Comparison of ENCODE assay signal across 34 cellular contexts in the genomic region with DNA sequence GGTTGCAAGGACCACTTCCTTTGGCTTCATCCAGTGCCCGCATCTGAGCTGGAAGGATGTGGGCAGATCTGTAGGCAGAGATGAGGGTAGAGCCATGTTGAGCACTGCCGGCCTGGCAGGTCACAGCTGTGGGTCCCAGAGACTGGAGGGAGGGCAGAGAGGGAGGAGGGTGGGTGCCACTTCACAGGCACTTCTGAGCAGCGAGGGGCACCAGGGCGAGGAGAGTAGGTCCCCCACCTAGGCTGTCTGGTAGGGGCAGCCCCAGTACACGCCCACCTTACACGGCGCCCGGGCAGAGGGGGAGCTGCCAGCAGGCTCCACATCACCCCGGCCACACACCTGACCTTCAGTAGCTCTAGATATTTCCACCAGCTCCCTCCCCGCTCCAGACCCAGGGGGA.
"Had no signal": no experiment of that assay in that cellular context is flagged by ENCODE, and none has a peak within 500 bp of the region (broad histone marks: within the 10 kb centered on the region; RNA-seq: fewer than 3 reads in every experiment).

No MANE protein-coding gene starts in this region.

- H3K4me1 ChIP-seq: ascending aorta, breast epithelium had no signal

- H3K9me3 Mint-ChIP-seq: activated CD4-positive, alpha-beta memory T cell treated with anti-CD3 and anti-CD28 coated beads, Interleukin-2, amount 10 ng/mL, durations not matched to agents 7 days and 5 days; activated CD4-positive, alpha-beta T cell treated with anti-CD3 and anti-CD28 coated beads, Interleukin-2, amount 10 ng/mL, durations not matched to agents 7 days and 5 days; activated naive CD4-positive, alpha-beta T cell treated with anti-CD3 and anti-CD28 coated beads, Interleukin-2, amount 10 ng/mL, durations not matched to agents 7 days and 5 days; activated naive CD4-positive, alpha-beta T cell treated with anti-CD3 and anti-CD28 coated beads, Interleukin-2, amount 50 U/mL, for 72 hours; activated naive CD8-positive, alpha-beta T cell treated with anti-CD3 and anti-CD28 coated beads, Interleukin-2, amount 10 ng/mL, durations not matched to agents 7 days and 5 days; activated T-cell treated with anti-CD3 and anti-CD28 coated beads, Interleukin-2, amount 50 U/mL, for 24 hours; activated T-cell treated with anti-CD3 and anti-CD28 coated beads, Interleukin-2, amount 50 U/mL, for 72 hours; central memory CD8-positive, alpha-beta T cell; T-helper 2 cell treated with Interferon-gamma antibody and Interleukin-4, amounts not matched to agents 5 μg/mL and 100 μg/mL, for 36 hours; WTC11 had no signal

- DNase-seq: activated CD4-positive, alpha-beta memory T cell treated with anti-CD3 and anti-CD28 coated beads, Interleukin-2, amount 10 ng/mL, durations not matched to agents 7 days and 5 days; activated CD4-positive, alpha-beta T cell treated with anti-CD3 and anti-CD28 coated beads for 1 hour; activated CD4-positive, alpha-beta T cell treated with anti-CD3 and anti-CD28 coated beads for 4 hours; activated CD4-positive, alpha-beta T cell treated with anti-CD3 and anti-CD28 coated beads, Interleukin-2, amount 10 ng/mL, durations not matched to agents 7 days and 5 days; activated CD4-positive, alpha-beta T cell treated with anti-CD3 and anti-CD28 coated beads, Interleukin-2, amount 50 U/mL, for 4 hours; activated CD8-positive, alpha-beta memory T cell treated with anti-CD3 and anti-CD28 coated beads, Interleukin-2, amount 50 U/mL, for 48 hours; activated gamma-delta T cell; activated naive CD4-positive, alpha-beta T cell; activated naive CD4-positive, alpha-beta T cell treated with anti-CD3 and anti-CD28 coated beads, Interleukin-2, amount 10 ng/mL, durations not matched to agents 7 days and 5 days; activated naive CD8-positive, alpha-beta T cell treated with anti-CD3 and anti-CD28 coated beads, Interleukin-2, amount 10 ng/mL, durations not matched to agents 7 days and 5 days; activated T-cell treated with anti-CD3 and anti-CD28 coated beads for 4 hours; activated T-cell treated with anti-CD3 and anti-CD28 coated beads, Interleukin-2, amount 50 U/mL, for 24 hours; activated T-cell treated with anti-CD3 and anti-CD28 coated beads, Interleukin-2, amount 50 U/mL, for 72 hours; cortex of kidney; dermis blood vessel endothelial cell; effector CD4-positive, alpha-beta T cell; effector memory CD8-positive, alpha-beta T cell; erythroblast; esophagus squamous epithelium; foreskin melanocyte; SK-N-SH; T-helper 1 cell; T-helper 17 cell; T1000 had no signal

- H3K4me3 ChIP-seq: ascending aorta, breast epithelium, cardiac muscle cell, esophagus squamous epithelium had no signal

- H3K36me3 Mint-ChIP-seq: activated naive CD4-positive, alpha-beta T cell treated with anti-CD3 and anti-CD28 coated beads, Interleukin-2, amount 10 ng/mL, durations not matched to agents 7 days and 5 days; activated naive CD4-positive, alpha-beta T cell treated with anti-CD3 and anti-CD28 coated beads, Interleukin-2, amount 50 U/mL, for 72 hours; activated naive CD8-positive, alpha-beta T cell treated with anti-CD3 and anti-CD28 coated beads, Interleukin-2, amount 10 ng/mL, durations not matched to agents 7 days and 5 days; WTC11 had no signal

- FAIRE-seq: colon had no signal

- H3K36me3 ChIP-seq: breast epithelium, cardiac muscle cell, esophagus squamous epithelium had no signal

- H3K27ac Mint-ChIP-seq: activated CD4-positive, alpha-beta memory T cell treated with anti-CD3 and anti-CD28 coated beads, Interleukin-2, amount 10 ng/mL, durations not matched to agents 7 days and 5 days; activated CD4-positive, alpha-beta T cell treated with anti-CD3 and anti-CD28 coated beads, Interleukin-2, amount 10 ng/mL, durations not matched to agents 7 days and 5 days; activated naive CD4-positive, alpha-beta T cell treated with anti-CD3 and anti-CD28 coated beads, Interleukin-2, amount 10 ng/mL, durations not matched to agents 7 days and 5 days; activated naive CD4-positive, alpha-beta T cell treated with anti-CD3 and anti-CD28 coated beads, Interleukin-2, amount 50 U/mL, for 72 hours; activated naive CD8-positive, alpha-beta T cell treated with anti-CD3 and anti-CD28 coated beads, Interleukin-2, amount 10 ng/mL, durations not matched to agents 7 days and 5 days; activated T-cell treated with anti-CD3 and anti-CD28 coated beads, Interleukin-2, amount 50 U/mL, for 24 hours; activated T-cell treated with anti-CD3 and anti-CD28 coated beads, Interleukin-2, amount 50 U/mL, for 72 hours; brain; effector memory CD8-positive, alpha-beta T cell; T-helper 17 cell; T-helper 2 cell treated with Interferon-gamma antibody and Interleukin-4, amounts not matched to agents 5 μg/mL and 100 μg/mL, for 36 hours; WTC11 had no signal

- H3K9me3 ChIP-seq: ascending aorta, breast epithelium, esophagus squamous epithelium, SK-N-SH had no signal

- H3K9ac ChIP-seq: SK-N-SH had no signal

- H3K4me2 ChIP-seq: SK-N-SH had no signal

- H3K4me3 Mint-ChIP-seq: activated CD4-positive, alpha-beta memory T cell treated with anti-CD3 and anti-CD28 coated beads, Interleukin-2, amount 10 ng/mL, durations not matched to agents 7 days and 5 days; activated CD4-positive, alpha-beta T cell treated with anti-CD3 and anti-CD28 coated beads, Interleukin-2, amount 10 ng/mL, durations not matched to agents 7 days and 5 days; activated naive CD4-positive, alpha-beta T cell treated with anti-CD3 and anti-CD28 coated beads, Interleukin-2, amount 10 ng/mL, durations not matched to agents 7 days and 5 days; activated naive CD8-positive, alpha-beta T cell treated with anti-CD3 and anti-CD28 coated beads, Interleukin-2, amount 10 ng/mL, durations not matched to agents 7 days and 5 days; activated T-cell treated with anti-CD3 and anti-CD28 coated beads, Interleukin-2, amount 50 U/mL, for 24 hours; activated T-cell treated with anti-CD3 and anti-CD28 coated beads, Interleukin-2, amount 50 U/mL, for 72 hours; brain; central memory CD8-positive, alpha-beta T cell; effector memory CD8-positive, alpha-beta T cell; T-helper 17 cell; T-helper 2 cell treated with Interferon-gamma antibody and Interleukin-4, amounts not matched to agents 5 μg/mL and 100 μg/mL, for 36 hours; WTC11 had no signal

- H3K27me3 Mint-ChIP-seq: activated CD4-positive, alpha-beta memory T cell treated with anti-CD3 and anti-CD28 coated beads, Interleukin-2, amount 10 ng/mL, durations not matched to agents 7 days and 5 days; activated CD4-positive, alpha-beta T cell treated with anti-CD3 and anti-CD28 coated beads, Interleukin-2, amount 10 ng/mL, durations not matched to agents 7 days and 5 days; activated naive CD4-positive, alpha-beta T cell treated with anti-CD3 and anti-CD28 coated beads, Interleukin-2, amount 10 ng/mL, durations not matched to agents 7 days and 5 days; activated naive CD8-positive, alpha-beta T cell treated with anti-CD3 and anti-CD28 coated beads, Interleukin-2, amount 10 ng/mL, durations not matched to agents 7 days and 5 days; activated T-cell treated with anti-CD3 and anti-CD28 coated beads, Interleukin-2, amount 50 U/mL, for 24 hours; central memory CD8-positive, alpha-beta T cell; effector memory CD8-positive, alpha-beta T cell; T-helper 17 cell had no signal

- ATAC-seq: activated naive CD4-positive, alpha-beta T cell treated with anti-CD3 and anti-CD28 coated beads, Interleukin-2, amount 50 U/mL, for 72 hours; activated T-cell treated with anti-CD3 and anti-CD28 coated beads, Interleukin-2, amount 50 U/mL, for 72 hours; effector memory CD8-positive, alpha-beta T cell; T-helper 17 cell; WTC11 had no signal

- H3K4me1 Mint-ChIP-seq: activated CD4-positive, alpha-beta memory T cell treated with anti-CD3 and anti-CD28 coated beads, Interleukin-2, amount 10 ng/mL, durations not matched to agents 7 days and 5 days; activated naive CD4-positive, alpha-beta T cell treated with anti-CD3 and anti-CD28 coated beads, Interleukin-2, amount 10 ng/mL, durations not matched to agents 7 days and 5 days; activated naive CD8-positive, alpha-beta T cell treated with anti-CD3 and anti-CD28 coated beads, Interleukin-2, amount 10 ng/mL, durations not matched to agents 7 days and 5 days; central memory CD8-positive, alpha-beta T cell; T-helper 17 cell; WTC11 had no signal

- H3K27me3 ChIP-seq: ascending aorta, breast epithelium, cardiac muscle cell had no signal

- H3K27ac ChIP-seq: ascending aorta, breast epithelium, cardiac muscle cell, esophagus squamous epithelium, VCaP had no signal
